In genomic region chr7:66357062-66357461, GRCh38 we compare ENCODE assay signal across 20 cellular contexts.
DNase-seq lines count a peak whose midpoint lies in the region; ATAC-seq, FAIRE-seq and TF ChIP-seq lines count a peak whose summit lies in the region.
"Had no signal": no experiment of that assay in that cellular context is flagged by ENCODE, and none has a peak within 500 bp of the region (broad histone marks: within the 10 kb centered on the region; RNA-seq: fewer than 3 reads in every experiment).

No MANE protein-coding gene starts in this region.

- H3K4me2 ChIP-seq in SK-N-SH (peak overlapping the region; percentile 58), astrocyte (ENCODE audit: low read length) (peak overlapping the region; percentile 80)

- CTCF ChIA-PET in SK-N-SH (lab: Yijun Ruan, JAX) = interaction anchor here (1.0 kb wide), 1 partner anchor 20 kb away, joined by 3 read pairs; no protein-coding TSS in a partner anchor

- FAIRE-seq in astrocyte (lab: Jason Lieb, UNC) (no peak), small intestine (lab: Jason Lieb, UNC) (no peak)
- FAIRE-seq: K562 had no signal

- no peak overlapping the region for H3K4me3 Mint-ChIP-seq in astrocyte (ENCODE audit: unreplicated experiment)
- H3K4me3 Mint-ChIP-seq: CD14-positive monocyte had no signal

- H3K36me3 Mint-ChIP-seq in astrocyte (ENCODE audit: low read depth, unreplicated experiment) = peaks cover 10% of the 10 kb centered on the region
- H3K36me3 Mint-ChIP-seq: CD14-positive monocyte had no signal

- H3K27ac ChIP-seq in SK-N-SH (ENCODE audit: low read depth in 2 of 2, low read length in 1 of 2) (peak overlapping the region in 1 of 2 experiments; percentile 43; a peak in 1 of 4 replicates), astrocyte (ENCODE audit: low read depth, low read length) (peak overlapping the region; percentile 82), foreskin keratinocyte (peak overlapping the region; percentile 99), small intestine (ENCODE audit: low read depth in 1 of 2, low read length in 1 of 2) (no peak overlapping the region), psoas muscle (no peak overlapping the region)
- H3K27ac ChIP-seq: 22Rv1 had no signal

- peaks cover 5 to 7% of the 10 kb centered on the region in 2 experiments for H3K36me3 ChIP-seq in SK-N-SH (replicated peaks in 1 of 2; ENCODE audit: control insufficient read depth in 1 of 2, insufficient read depth in 2 of 2, low read length in 1 of 2)
- H3K36me3 ChIP-seq in astrocyte (ENCODE audit: insufficient read depth, low read length) = no peaks in the 10 kb centered on the region
- H3K36me3 ChIP-seq in small intestine (ENCODE audit: control insufficient read depth in 2 of 2, insufficient read depth in 2 of 2, low read length in 2 of 2) = no peaks in the 10 kb centered on the region
- no peaks in the 10 kb centered on the region for H3K36me3 ChIP-seq in psoas muscle (ENCODE audit: insufficient read depth in 1 of 2, low read depth in 1 of 2)
- H3K36me3 ChIP-seq: HAP-1 had no signal

- no peak for TF ChIP-seq CTCF in SK-N-SH (IDR thresholded peaks at IDR 0.05)
- no peak for TF ChIP-seq CTCF in astrocyte (IDR thresholded peaks at IDR 0.05; ENCODE audit: insufficient read depth, low read depth, low read length)
- TF ChIP-seq CTCF in foreskin keratinocyte (conservative IDR thresholded peaks at IDR 0.05) = no peak
- TF ChIP-seq CTCF in psoas muscle (IDR thresholded peaks at IDR 0.05) = no peak

- POLR2A ChIA-PET in SK-N-SH (lab: Yijun Ruan, JAX) = no interaction called here

- TF ChIP-seq RAD21 in SK-N-SH (IDR thresholded peaks at IDR 0.05; ENCODE audit: low read length) = no peak

- H3K79me2 ChIP-seq in SK-N-SH (ENCODE audit: insufficient read depth) = no peaks in the 10 kb centered on the region
- no peaks in the 10 kb centered on the region for H3K79me2 ChIP-seq in astrocyte (ENCODE audit: insufficient read depth, low read length)

- no peaks in the 10 kb centered on the region for H3K27me3 Mint-ChIP-seq in astrocyte (ENCODE audit: low read depth, unreplicated experiment)

- H3K9me3 ChIP-seq in SK-N-SH (no peaks in the 10 kb centered on the region), astrocyte (ENCODE audit: insufficient read depth, low read depth, low read length) (no peaks in the 10 kb centered on the region), small intestine (ENCODE audit: control insufficient read depth, low read depth) (no peaks in the 10 kb centered on the region), psoas muscle (no peaks in the 10 kb centered on the region)
- H3K9me3 ChIP-seq: HAP-1 had no signal

- H3K9me2 ChIP-seq in SK-N-SH = no peaks in the 10 kb centered on the region

- 79% methylated on average over 3 of the region's 3 CpGs for WGBS in SK-N-SH (ENCODE audit: low lambda C conversion rate)
- 43 to 59% (median 54%) methylated on average over 3 of the region's 3 CpGs for WGBS in small intestine, 3 donors
- WGBS in psoas muscle, 3 donors = 70 to 75% (median 75%) methylated on average over 3 of the region's 3 CpGs

- ATAC-seq in SK-N-SH treated with all-trans-retinoic acid at 6 μM for 48 hours = no peak
- no peak for ATAC-seq in foreskin keratinocyte
- ATAC-seq in psoas muscle = no peak
- ATAC-seq: K562 had no signal

- H2AFZ ChIP-seq in SK-N-SH (ENCODE audit: low read depth) = no peak overlapping the region
- no peak overlapping the region for H2AFZ ChIP-seq in astrocyte (ENCODE audit: low read depth, low read length)

- peaks cover 15 to 24% of the 10 kb centered on the region in 2 experiments; a peak in 3 of 4 replicates for H3K4me1 ChIP-seq in SK-N-SH (ENCODE audit: control insufficient read depth in 1 of 2, insufficient read depth in 2 of 2, low read depth in 1 of 2, low read length in 1 of 2)
- H3K4me1 ChIP-seq in astrocyte (ENCODE audit: insufficient read depth, low read length) = peaks cover 24% of the 10 kb centered on the region
- peaks cover 60% of the 10 kb centered on the region for H3K4me1 ChIP-seq in foreskin keratinocyte
- peaks cover 0 to 3% of the 10 kb centered on the region in 2 donors for H3K4me1 ChIP-seq in small intestine (ENCODE audit: control insufficient read depth in 2 of 2, insufficient read depth in 1 of 2, low read depth in 1 of 2, low read length in 1 of 2)
- no peaks in the 10 kb centered on the region for H3K4me1 ChIP-seq in psoas muscle
- H3K4me1 ChIP-seq: HAP-1 had no signal

- H3K9ac ChIP-seq in SK-N-SH (no peak overlapping the region), astrocyte (ENCODE audit: low read length) (peak overlapping the region; percentile 59)

- intact Hi-C loops in psoas muscle (cut with DNase I) = no loop called here

- H4K20me1 ChIP-seq in SK-N-SH (ENCODE audit: insufficient read depth) = no peaks in the 10 kb centered on the region
- no peaks in the 10 kb centered on the region for H4K20me1 ChIP-seq in astrocyte (ENCODE audit: insufficient read depth, low read length)

- DNase-seq in SK-N-SH (no peak), astrocyte (ENCODE audit: low read depth) (no peak), foreskin keratinocyte (no peak), small intestine (peak; percentile 57), NCI-H1436 treated with DMSO at 0.1 percent for 48 hours (lab: John Stamatoyannopoulos, UW) (no peak), psoas muscle (no peak)
- DNase-seq in activated CD8-positive, alpha-beta memory T cell treated with anti-CD3 and anti-CD28 coated beads, Interleukin-2, amount 50 U/mL, for 4 hours = no peak
- DNase-seq: DMS79 treated with DMSO at 0.1 percent for 48 hours, NCI-H1105 treated with DMSO at 0.1 percent for 48 hours, NCI-H187, NCI-H2107, NCI-H2227 treated with DMSO at 0.1 percent for 48 hours, NCI-H524, NCI-H82, SIG-M5 had no signal

- H3K27me3 ChIP-seq in SK-N-SH (ENCODE audit: insufficient read depth) (no peaks in the 10 kb centered on the region), astrocyte (ENCODE audit: insufficient read depth, low read length) (no peaks in the 10 kb centered on the region), foreskin keratinocyte (no peaks in the 10 kb centered on the region), small intestine (ENCODE audit: control insufficient read depth in 2 of 2, insufficient read depth in 2 of 2, low read length in 2 of 2) (no peaks in the 10 kb centered on the region), psoas muscle (ENCODE audit: insufficient read depth in 3 of 3, low read length in 2 of 3) (no peaks in the 10 kb centered on the region)

- no peak overlapping the region for H3K27ac Mint-ChIP-seq in astrocyte (ENCODE audit: unreplicated experiment)
- H3K27ac Mint-ChIP-seq: CD14-positive monocyte had no signal

- H3F3A ChIP-seq in SK-N-SH (replicated peaks; ENCODE audit: insufficient read depth) = no peaks in the 10 kb centered on the region

- H3K4me3 ChIP-seq in SK-N-SH (ENCODE audit: low read depth in 2 of 2, low read length in 1 of 2) = no peak overlapping the region
- H3K4me3 ChIP-seq in astrocyte (ENCODE audit: insufficient read depth, low read depth, low read length) = peak overlapping the region; percentile 31
- H3K4me3 ChIP-seq in small intestine (ENCODE audit: low read depth in 1 of 2, low read length in 2 of 2) = no peak overlapping the region
- no peak overlapping the region for H3K4me3 ChIP-seq in psoas muscle
- H3K4me3 ChIP-seq: HAP-1, K562 had no signal

- no peak for TF ChIP-seq EP300 in SK-N-SH (IDR thresholded peaks at IDR 0.05; ENCODE audit: borderline replicate concordance in 1 of 2, low read depth in 1 of 2, low read length in 1 of 2)

- H3K9me3 Mint-ChIP-seq in astrocyte (ENCODE audit: unreplicated experiment) = peaks cover 2% of the 10 kb centered on the region

- H3K4me1 Mint-ChIP-seq in astrocyte (ENCODE audit: low read depth, unreplicated experiment) = peaks cover 21% of the 10 kb centered on the region

TF ChIP-seq in SK-N-SH, 30 proteins besides CTCF, POLR2A, EP300 and RAD21 (continues in another document):
- TF ChIP-seq SMC3 (IDR thresholded peaks at IDR 0.05; ENCODE audit: low read depth, low read length) = no peak
- TF ChIP-seq MAX (IDR thresholded peaks at IDR 0.05; ENCODE audit: low read depth) = no peak
- TF ChIP-seq RXRA (IDR thresholded peaks at IDR 0.05; ENCODE audit: borderline replicate concordance, low read depth) = no peak
- TF ChIP-seq TEAD4 (IDR thresholded peaks at IDR 0.05; ENCODE audit: borderline replicate concordance, insufficient read depth) = no peak
- no peak for TF ChIP-seq POLR2AphosphoS5 (IDR thresholded peaks at IDR 0.05; ENCODE audit: low read depth, low read length)
- TF ChIP-seq FOXJ3 (CRISPR knock-in tag; IDR thresholded peaks at IDR 0.05) = no peak
- TF ChIP-seq CHD2 (IDR thresholded peaks at IDR 0.05; ENCODE audit: low read length, partially characterized antibody) = no peak
- no peak for TF ChIP-seq YY1 (IDR thresholded peaks at IDR 0.05; ENCODE audit: low read depth)
- TF ChIP-seq FOSL2 (IDR thresholded peaks at IDR 0.05; ENCODE audit: borderline replicate concordance, low read depth) = no peak

TF ChIP-seq in SK-N-SH treated with all-trans-retinoic acid at 6 μM for 48 hours, 23 proteins besides CTCF, POLR2A, EP300 and RAD21:
- no peak for TF ChIP-seq ARNTL (CRISPR knock-in tag; IDR thresholded peaks at IDR 0.05; ENCODE audit: borderline replicate concordance, low read depth)
- no peak for TF ChIP-seq ZFP3 (CRISPR knock-in tag; IDR thresholded peaks at IDR 0.05)
- TF ChIP-seq TCF4 (CRISPR knock-in tag; IDR thresholded peaks at IDR 0.05; ENCODE audit: borderline replicate concordance) = no peak

Comparison
In these comparisons a context has a peak if more than half of its experiments do, and no peak if none do; other contexts are left out.
1. H3K27ac ChIP-seq: peak in astrocyte (single experiment) and foreskin keratinocyte (single experiment); none in small intestine (0 of 2) and psoas muscle (single experiment).